Comparison of ENCODE assay signal across 9 cellular contexts in genomic region chr17:15782809-15783208, GRCh38. TPM values are rescaled to one million over a fixed set of nuclear protein-coding genes. Genes with fewer than 3 reads are reported as not detected.
DNase-seq lines count a peak whose midpoint lies in the region; ATAC-seq and TF ChIP-seq lines count a peak whose summit lies in the region.
"Had no signal": no experiment of that assay in that cellular context is flagged by ENCODE, and none has a peak within 500 bp of the region (broad histone marks: within the 10 kb centered on the region; RNA-seq: fewer than 3 reads in every experiment).

No MANE protein-coding gene starts in this region.

- H3K4me3 Mint-ChIP-seq in CD14-positive monocyte, result peak overlapping the region; percentile 62 to 82
- peak overlapping the region; percentile 47 to 49 for H3K4me3 Mint-ChIP-seq in activated T-cell treated with anti-CD3 and anti-CD28 coated beads, Interleukin-2, amount 50 U/mL, for 72 hours
- H3K4me3 Mint-ChIP-seq: neural progenitor cell had no signal

- peak overlapping the region; percentile 16 for H3K9ac ChIP-seq in rectal smooth muscle tissue (ENCODE audit: low read length)
- H3K9ac ChIP-seq: neural progenitor cell had no signal

- intact Hi-C loops in CD14-positive monocyte (cut with micrococcal nuclease), result no loop called here
- intact Hi-C loops in head of caudate nucleus (cut with DNase I), result no loop called here

- H3K27me3 Mint-ChIP-seq in CD14-positive monocyte (ENCODE audit: low read depth in 3 of 3), result peaks cover 15 to 22% (median 17%) of the 10 kb centered on the region in 3 donors
- H3K27me3 Mint-ChIP-seq in activated T-cell treated with anti-CD3 and anti-CD28 coated beads, Interleukin-2, amount 50 U/mL, for 72 hours (ENCODE audit: low read depth), result peaks cover 49% of the 10 kb centered on the region

- no peak for ATAC-seq in activated T-cell treated with anti-CD3 and anti-CD28 coated beads, Interleukin-2, amount 50 U/mL, for 72 hours (replicated peaks in 1 of 2)
- no peak for ATAC-seq in HG02759 (IDR thresholded peaks at IDR 0.05; ENCODE audit: unreplicated experiment)
- ATAC-seq in GM18909 (IDR thresholded peaks at IDR 0.05; ENCODE audit: poor library complexity, unreplicated experiment), result no peak
- ATAC-seq in HG03565 (IDR thresholded peaks at IDR 0.05; ENCODE audit: unreplicated experiment), result no peak

- H3K36me3 ChIP-seq in rectal smooth muscle tissue (ENCODE audit: control insufficient read depth, insufficient read depth, low read length), result no peaks in the 10 kb centered on the region
- H3K36me3 ChIP-seq: neural progenitor cell had no signal

- peak overlapping the region; percentile 21 for H3K27ac ChIP-seq in rectal smooth muscle tissue (ENCODE audit: low read depth, low read length)
- H3K27ac ChIP-seq: neural progenitor cell had no signal

- TF ChIP-seq CTCF in CD14-positive monocyte (IDR thresholded peaks at IDR 0.05), result no peak

- peaks cover 24% of the 10 kb centered on the region for H3K4me1 Mint-ChIP-seq in CD14-positive monocyte
- H3K4me1 Mint-ChIP-seq in activated T-cell treated with anti-CD3 and anti-CD28 coated beads, Interleukin-2, amount 50 U/mL, for 72 hours (ENCODE audit: low read depth), result peaks cover 3% of the 10 kb centered on the region

- peaks cover 1 to 2% of the 10 kb centered on the region in 2 donors for H3K36me3 Mint-ChIP-seq in CD14-positive monocyte
- peaks cover 9 to 11% of the 10 kb centered on the region in 2 donors for H3K36me3 Mint-ChIP-seq in activated T-cell treated with anti-CD3 and anti-CD28 coated beads, Interleukin-2, amount 50 U/mL, for 72 hours (ENCODE audit: insufficient read depth in 2 of 2)

- H3K9me3 Mint-ChIP-seq in CD14-positive monocyte, result peaks cover 8 to 27% (median 18%) of the 10 kb centered on the region in 7 donors
- H3K9me3 Mint-ChIP-seq in activated T-cell treated with anti-CD3 and anti-CD28 coated beads, Interleukin-2, amount 50 U/mL, for 72 hours, result peaks cover 6 to 9% of the 10 kb centered on the region in 2 donors

- peak overlapping the region; percentile 26 for H3K4me3 ChIP-seq in rectal smooth muscle tissue (ENCODE audit: low read length)
- H3K4me3 ChIP-seq: neural progenitor cell had no signal

- H3K27ac Mint-ChIP-seq in CD14-positive monocyte, result no peak overlapping the region
- no peak overlapping the region for H3K27ac Mint-ChIP-seq in activated T-cell treated with anti-CD3 and anti-CD28 coated beads, Interleukin-2, amount 50 U/mL, for 72 hours
- H3K27ac Mint-ChIP-seq: neural progenitor cell had no signal

- DNase-seq in CD14-positive monocyte (ENCODE audit: low spot score) (no peak), head of caudate nucleus (peak in 33 of 42 donors; percentile 3 to 55 (median 27)), DMS 273 treated with DMSO at 0.1 percent for 48 hours (lab: John Stamatoyannopoulos, UW) (no peak)
- no peak for DNase-seq in activated T-cell treated with anti-CD3 and anti-CD28 coated beads, Interleukin-2, amount 50 U/mL, for 72 hours

- no peaks in the 10 kb centered on the region for H3K4me1 ChIP-seq in rectal smooth muscle tissue (ENCODE audit: control insufficient read depth, insufficient read depth, low read length)
- H3K4me1 ChIP-seq: neural progenitor cell had no signal

- no peaks in the 10 kb centered on the region for H3K27me3 ChIP-seq in rectal smooth muscle tissue (ENCODE audit: control insufficient read depth, insufficient read depth, low read length)
- H3K27me3 ChIP-seq: neural progenitor cell had no signal

RNA-seq across cellular contexts. Expression of gene TBC1D26, which starts 50.7 kb away (rescaled TPM):
- polyA plus RNA-seq in CD14-positive monocyte, result not detected
- total RNA-seq in activated T-cell treated with anti-CD3 and anti-CD28 coated beads, Interleukin-2, amount 50 U/mL, for 72 hours, result under 1 TPM in 1 of 2 donors, not detected in 1; 0.74 TPM

Comparison
In these comparisons a context has a peak if more than half of its experiments do, and no peak if none do; other contexts are left out.
1. DNase-seq: peak in head of caudate nucleus (33 of 42); none in CD14-positive monocyte (single experiment), activated T-cell treated with anti-CD3 and anti-CD28 coated beads, Interleukin-2, amount 50 U/mL, for 72 hours (0 of 2) and DMS 273 treated with DMSO at 0.1 percent for 48 hours (single experiment).